ENCODE assay signal across 7 cellular contexts in genomic region chr1:108454511-108454910, GRCh38. TPM values are rescaled to one million over a fixed set of nuclear protein-coding genes. Genes with fewer than 3 reads are reported as not detected.
"Had no signal": no experiment of that assay in that cellular context is flagged by ENCODE, and none has a peak within 500 bp of the region (broad histone marks: within the 10 kb centered on the region; RNA-seq: fewer than 3 reads in every experiment).

No MANE protein-coding gene starts in this region.

RNA-seq across cellular contexts. Expression of gene NBPF6, which starts 4.4 kb away (rescaled TPM):
- total RNA-seq: NCI-H460, OCI-LY7, Right ventricle myocardium inferior, Right ventricle myocardium superior, SJSA1, SK-MEL-5 had no signal
- polyA plus RNA-seq: SK-N-SH had no signal
